Comparison of ENCODE assay signal across 16 cellular contexts in the genomic region with DNA sequence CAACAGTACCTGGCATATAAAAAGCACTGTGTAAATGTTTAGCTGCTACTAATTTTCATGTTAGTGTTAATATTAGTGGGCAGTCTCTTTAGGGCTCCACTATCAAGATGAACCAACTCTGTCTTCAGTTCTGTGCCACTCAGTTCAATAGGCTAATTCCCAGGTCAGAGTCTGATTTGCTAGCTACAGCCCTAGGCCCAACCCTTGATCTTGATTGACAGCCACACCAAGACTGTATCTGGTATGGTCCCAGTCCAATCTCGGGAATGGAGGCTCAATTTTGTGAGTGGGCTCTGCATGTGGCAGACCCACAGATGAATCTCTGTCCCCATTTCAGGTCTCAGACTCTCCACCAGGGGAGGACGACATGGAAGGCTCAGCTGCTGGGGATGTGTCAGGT. TPM values are rescaled to one million over a fixed set of nuclear protein-coding genes. Genes with fewer than 3 reads are reported as not detected.
DNase-seq lines count a peak whose midpoint lies in the region; ATAC-seq, FAIRE-seq and TF ChIP-seq lines count a peak whose summit lies in the region.
"Had no signal": no experiment of that assay in that cellular context is flagged by ENCODE, and none has a peak within 500 bp of the region (broad histone marks: within the 10 kb centered on the region; RNA-seq: fewer than 3 reads in every experiment).

No MANE protein-coding gene starts in this region.

- TF ChIP-seq CTCF in A549 (IDR thresholded peaks at IDR 0.05): no peak

- H3K27ac Mint-ChIP-seq in T-helper 17 cell: no peak overlapping the region
- peak overlapping the region; percentile 65 for H3K27ac Mint-ChIP-seq in central memory CD8-positive, alpha-beta T cell (ENCODE audit: low read depth)
- H3K27ac Mint-ChIP-seq: CD4-positive, alpha-beta memory T cell had no signal

- peak overlapping the region; percentile 36 for H3K4me3 Mint-ChIP-seq in T-helper 17 cell
- H3K4me3 Mint-ChIP-seq in central memory CD8-positive, alpha-beta T cell: no peak overlapping the region
- H3K4me3 Mint-ChIP-seq: CD4-positive, alpha-beta memory T cell had no signal

- no peak for TF ChIP-seq EP300 in A549 (IDR thresholded peaks at IDR 0.05)

- H3K27me3 Mint-ChIP-seq in T-helper 17 cell: no peaks in the 10 kb centered on the region
- no peaks in the 10 kb centered on the region for H3K27me3 Mint-ChIP-seq in central memory CD8-positive, alpha-beta T cell
- H3K27me3 Mint-ChIP-seq: CD4-positive, alpha-beta memory T cell had no signal

- H3K4me1 ChIP-seq in A549: no peaks in the 10 kb centered on the region
- H3K4me1 ChIP-seq: BE2C, HAP-1 had no signal

- ATAC-seq in A549 (peak; percentile 19 to 46; a peak in 3 of 6 replicates), T-helper 17 cell (no peak)
- ATAC-seq in central memory CD8-positive, alpha-beta T cell (replicated peaks; ENCODE audit: extremely low read depth, poor library complexity, severe bottlenecking): no peak

- no peak overlapping the region for H3K4me2 ChIP-seq in A549
- H3K4me2 ChIP-seq: KMS-11 had no signal

- H3K36me3 Mint-ChIP-seq in T-helper 17 cell (ENCODE audit: low read depth): no peaks in the 10 kb centered on the region
- peaks cover 2% of the 10 kb centered on the region for H3K36me3 Mint-ChIP-seq in central memory CD8-positive, alpha-beta T cell (ENCODE audit: insufficient read depth)
- H3K36me3 Mint-ChIP-seq: CD4-positive, alpha-beta memory T cell had no signal

- H3K9me3 Mint-ChIP-seq in central memory CD8-positive, alpha-beta T cell: no peaks in the 10 kb centered on the region
- H3K9me3 Mint-ChIP-seq: CD4-positive, alpha-beta memory T cell had no signal

- 73% methylated on average over 2 of the region's 2 CpGs for WGBS in A549 (ENCODE audit: missing lambda C conversion rate)

- no peak for DNase-seq in A549 (ENCODE audit: low read depth in 1 of 2, low spot score in 1 of 2)
- no peak for DNase-seq in GM12891 (ENCODE audit: insufficient read length, low spot score)
- DNase-seq in T-helper 17 cell: no peak
- DNase-seq in central memory CD8-positive, alpha-beta T cell (ENCODE audit: low spot score in 2 of 2): no peak
- no peak for DNase-seq in NOMO-1 treated with DMSO at 0.1 percent for 48 hours (lab: John Stamatoyannopoulos, UW; ENCODE audit: unreplicated experiment)
- DNase-seq in urothelium cell line (ENCODE audit: low spot score): no peak
- DNase-seq in activated CD8-positive, alpha-beta memory T cell treated with anti-CD3 and anti-CD28 coated beads, Interleukin-2, amount 50 U/mL, for 48 hours: no peak
- DNase-seq: BE2C; CD4-positive, alpha-beta memory T cell; DMS79; IMR-90 had no signal

- H3K9me3 ChIP-seq in A549: no peaks in the 10 kb centered on the region
- H3K9me3 ChIP-seq in T-helper 17 cell (ENCODE audit: control insufficient read depth, low read length, poor library complexity, severe bottlenecking): no peaks in the 10 kb centered on the region
- H3K9me3 ChIP-seq: BE2C, HAP-1 had no signal

- peaks cover 3% of the 10 kb centered on the region for H3K4me1 Mint-ChIP-seq in T-helper 17 cell
- peaks cover 5% of the 10 kb centered on the region for H3K4me1 Mint-ChIP-seq in central memory CD8-positive, alpha-beta T cell

- CTCF ChIA-PET in A549 (lab: Yijun Ruan, JAX): interaction anchor here (0.6 to 2.1 kb wide), 6 partner anchors 11 to 404 kb away, joined by 3 to 6 read pairs (median 4); a partner anchor contains a TSS

- no peak for TF ChIP-seq POLR2A in A549 (IDR thresholded peaks at IDR 0.05; ENCODE audit: low read length)
- no peak for TF ChIP-seq POLR2A in GM12891 (IDR thresholded peaks at IDR 0.05; ENCODE audit: low read depth, low read length)

- no peak for TF ChIP-seq RAD21 in A549 (conservative IDR thresholded peaks at IDR 0.05 in 1 of 2, IDR thresholded peaks at IDR 0.05 in 1 of 2)

- no peak overlapping the region for H3K4me3 ChIP-seq in A549
- H3K4me3 ChIP-seq: HAP-1 had no signal

- FAIRE-seq in A549 (lab: Jason Lieb, UNC): peak; percentile 67
- FAIRE-seq in GM12891 (lab: Jason Lieb, UNC): peak; percentile 5
- no peak for FAIRE-seq in urothelium cell line (lab: Jason Lieb, UNC)
- FAIRE-seq: H1 had no signal

- POLR2A ChIA-PET in A549 (lab: Yijun Ruan, JAX): interaction anchor here (0.7 kb wide), 1 partner anchor 223 kb away, joined by 3 read pairs; no protein-coding TSS in a partner anchor

- H3K27ac ChIP-seq in A549: no peak overlapping the region
- H3K27ac ChIP-seq: C4-2B, KMS-11 had no signal

TF ChIP-seq in A549, 52 proteins besides CTCF, POLR2A, EP300 and RAD21:
- no peak for TF ChIP-seq ZFP36 (IDR thresholded peaks at IDR 0.05; ENCODE audit: borderline replicate concordance, partially characterized antibody)
- TF ChIP-seq SMC3 (IDR thresholded peaks at IDR 0.05): no peak
- TF ChIP-seq ESRRA (IDR thresholded peaks at IDR 0.05; ENCODE audit: borderline replicate concordance, low read length): no peak
- no peak for TF ChIP-seq HOXB13 (CRISPR knock-in tag; IDR thresholded peaks at IDR 0.05; ENCODE audit: low read depth)
- no peak for TF ChIP-seq RFX5 (IDR thresholded peaks at IDR 0.05)
- TF ChIP-seq, protein P1, sequence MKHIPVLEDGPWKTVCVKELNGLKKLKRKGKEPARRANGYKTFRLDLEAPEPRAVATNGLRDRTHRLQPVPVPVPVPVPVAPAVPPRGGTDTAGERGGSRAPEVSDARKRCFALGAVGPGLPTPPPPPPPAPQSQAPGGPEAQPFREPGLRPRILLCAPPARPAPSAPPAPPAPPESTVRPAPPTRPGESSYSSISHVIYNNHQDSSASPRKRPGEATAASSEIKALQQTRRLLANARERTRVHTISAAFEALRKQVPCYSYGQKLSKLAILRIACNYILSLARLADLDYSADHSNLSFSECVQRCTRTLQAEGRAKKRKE (CRISPR knock-in tag; IDR thresholded peaks at IDR 0.05; ENCODE audit: low read depth): no peak
- TF ChIP-seq, protein P2, sequence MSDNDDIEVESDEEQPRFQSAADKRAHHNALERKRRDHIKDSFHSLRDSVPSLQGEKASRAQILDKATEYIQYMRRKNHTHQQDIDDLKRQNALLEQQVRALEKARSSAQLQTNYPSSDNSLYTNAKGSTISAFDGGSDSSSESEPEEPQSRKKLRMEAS (IDR thresholded peaks at IDR 0.05): no peak
- TF ChIP-seq HDAC2 (IDR thresholded peaks at IDR 0.05): no peak
- no peak for TF ChIP-seq HOXB5 (CRISPR knock-in tag; IDR thresholded peaks at IDR 0.05)

TF ChIP-seq in GM12891, 5 proteins besides CTCF, POLR2A, EP300 and RAD21:
- TF ChIP-seq TAF1 (IDR thresholded peaks at IDR 0.05; ENCODE audit: low read depth, low read length) (no peak), POU2F2 (IDR thresholded peaks at IDR 0.05; ENCODE audit: low read depth, low read length) (no peak), SPI1 (IDR thresholded peaks at IDR 0.05; ENCODE audit: low read depth, low read length) (no peak), PAX5 (IDR thresholded peaks at IDR 0.05; ENCODE audit: insufficient read depth, low read length, severe bottlenecking) (no peak), POLR2AphosphoS5 (IDR thresholded peaks at IDR 0.05; ENCODE audit: low read depth, low read length) (no peak)

RNA-seq across cellular contexts. Expression of a gene that starts 46.1 kb away (rescaled TPM):
- polyA plus RNA-seq in A549 (2011; rRNA removed) (0.78 and 1.2 TPM in 2 replicates), A549 (2017; fragmentation: RNase III; extraction: RNeasy Plus Mini Kit Qiagen cat#74134 plus additional on column Dnase treatment) (1.3 to 2.6 TPM (median 2.1 TPM) in 3 replicates)
- 1.4 TPM in 2 replicates for polyA plus RNA-seq in A549 (2012; cell fraction: cytosol; rRNA removed)
- polyA plus RNA-seq in A549 (2012; cell fraction: nucleus; rRNA removed): 7.0 and 8.1 TPM in 2 replicates
- 0.33 and 0.44 TPM in 2 replicates for polyA minus RNA-seq in A549 (2011; rRNA and poly(A)+ RNA removed)
- polyA plus RNA-seq in GM12891 (2012; ENCODE audit: low read depth, missing spikeins): 123 TPM
- total RNA-seq in T-helper 17 cell: 100 to 1,000 TPM; 298 to 351 TPM
- total RNA-seq: G401, IMR-90 had no signal

RNA-seq across cellular contexts. Expression of a gene that starts 47.3 kb away (rescaled TPM):
- 419 and 491 TPM in 2 replicates for polyA plus RNA-seq in A549 (2011; rRNA removed)
- polyA plus RNA-seq in A549 (2012; cell fraction: cytosol; rRNA removed): 1,849 and 2,120 TPM in 2 replicates
- polyA plus RNA-seq in A549 (2012; cell fraction: nucleus; rRNA removed): 1,703 and 2,003 TPM in 2 replicates
- polyA plus RNA-seq in A549 (2017; fragmentation: RNase III; extraction: RNeasy Plus Mini Kit Qiagen cat#74134 plus additional on column Dnase treatment): 910 to 1,057 TPM (median 937 TPM) in 3 replicates
- polyA minus RNA-seq in A549 (2011; rRNA and poly(A)+ RNA removed): 774 and 844 TPM in 2 replicates
- 367 TPM for polyA plus RNA-seq in GM12891 (2012; ENCODE audit: low read depth, missing spikeins)
- total RNA-seq in T-helper 17 cell: 100 to 1,000 TPM; 282 to 320 TPM

Comparison
In these comparisons a context has a peak if more than half of its experiments do, and no peak if none do; other contexts are left out.
1. ATAC-seq: peak in A549 (2 of 2); none in T-helper 17 cell (single experiment) and central memory CD8-positive, alpha-beta T cell (single experiment).